Comparison of ENCODE assay signal across 17 cellular contexts in the genomic region with DNA sequence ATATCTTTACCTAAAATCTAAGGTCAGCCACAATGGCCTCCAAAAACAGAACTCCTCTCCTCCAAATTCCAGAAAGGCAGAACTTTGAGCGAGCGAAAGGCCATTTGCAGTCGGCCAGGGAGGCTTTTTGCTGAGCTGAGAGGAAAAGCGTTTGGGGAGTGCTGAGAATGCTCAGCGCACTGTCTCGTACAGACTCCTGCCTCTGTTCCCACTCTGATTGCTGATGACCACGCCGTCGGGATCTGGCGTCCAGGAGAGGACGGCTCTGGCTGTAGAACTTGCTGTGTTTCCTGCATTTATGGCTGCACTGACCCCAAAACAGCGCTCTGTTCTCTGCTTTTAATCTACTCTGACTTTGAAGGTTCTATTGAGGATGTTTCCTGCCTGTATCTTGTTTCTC.
A peak's percentile ranks its signal among the peaks of the same experiment; 100 is the strongest.
DNase-seq lines count a peak whose midpoint lies in the region; ATAC-seq and TF ChIP-seq lines count a peak whose summit lies in the region.
"Had no signal": no experiment of that assay in that cellular context is flagged by ENCODE, and none has a peak within 500 bp of the region (broad histone marks: within the 10 kb centered on the region; RNA-seq: fewer than 3 reads in every experiment).

No MANE protein-coding gene starts in this region.

- peak overlapping the region; percentile 16 for H3K4me2 ChIP-seq in hepatocyte

- H3K27me3 Mint-ChIP-seq in CD8-positive, alpha-beta memory T cell = peaks cover 3 to 18% of the 10 kb centered on the region in 2 donors
- peaks cover 18% of the 10 kb centered on the region for H3K27me3 Mint-ChIP-seq in activated CD8-positive, alpha-beta memory T cell treated with anti-CD3 and anti-CD28 coated beads, Interleukin-2, amount 10 ng/mL, durations not matched to agents 7 days and 5 days

- no peaks in the 10 kb centered on the region for H3K9me3 ChIP-seq in CD8-positive, alpha-beta memory T cell (ENCODE audit: low read length)
- no peaks in the 10 kb centered on the region for H3K9me3 ChIP-seq in hepatocyte (ENCODE audit: low read depth)
- H3K9me3 ChIP-seq: thyroid gland had no signal

- H3K9me3 Mint-ChIP-seq in CD8-positive, alpha-beta memory T cell = peaks cover 0 to 1% (median 0%) of the 10 kb centered on the region in 5 donors
- no peaks in the 10 kb centered on the region for H3K9me3 Mint-ChIP-seq in activated CD8-positive, alpha-beta memory T cell treated with anti-CD3 and anti-CD28 coated beads, Interleukin-2, amount 10 ng/mL, durations not matched to agents 7 days and 5 days (ENCODE audit: low read depth)

- 69% methylated on average over 12 of the region's 12 CpGs for WGBS in hepatocyte (ENCODE audit: low lambda C conversion rate, missing lambda C conversion rate)

- H3K9me2 ChIP-seq in hepatocyte (replicated peaks; ENCODE audit: insufficient read depth) = no peaks in the 10 kb centered on the region

- H3K36me3 ChIP-seq in CD8-positive, alpha-beta memory T cell (ENCODE audit: insufficient read depth, low read length) = no peaks in the 10 kb centered on the region
- H3K36me3 ChIP-seq in hepatocyte (replicated peaks; ENCODE audit: insufficient read depth, low read depth) = no peaks in the 10 kb centered on the region
- H3K36me3 ChIP-seq in brain microvascular endothelial cell (replicated peaks) = no peaks in the 10 kb centered on the region
- H3K36me3 ChIP-seq: cardiac muscle cell, thyroid gland, WERI-Rb-1 had no signal

- peak overlapping the region in 5 of 7 donors; percentile 34 to 65 (median 42) for H3K4me3 Mint-ChIP-seq in CD8-positive, alpha-beta memory T cell
- H3K4me3 Mint-ChIP-seq in activated CD8-positive, alpha-beta memory T cell treated with anti-CD3 and anti-CD28 coated beads, Interleukin-2, amount 10 ng/mL, durations not matched to agents 7 days and 5 days = no peak overlapping the region
- H3K4me3 Mint-ChIP-seq: B cell had no signal

- H3K4me1 ChIP-seq in CD8-positive, alpha-beta memory T cell (ENCODE audit: insufficient read depth, low read length) = no peaks in the 10 kb centered on the region
- no peaks in the 10 kb centered on the region for H3K4me1 ChIP-seq in hepatocyte (ENCODE audit: insufficient read depth)

- TF ChIP-seq CTCF in AG10803 (conservative IDR thresholded peaks at IDR 0.05; ENCODE audit: low read length) (no peak), hepatocyte (IDR thresholded peaks at IDR 0.05; ENCODE audit: poor library complexity) (no peak), brain microvascular endothelial cell (IDR thresholded peaks at IDR 0.05; ENCODE audit: low read depth, low read length, missing control alignments) (no peak)

- intact Hi-C loops in sciatic nerve (cut with DNase I) = no loop called here

- H3K36me3 Mint-ChIP-seq in CD8-positive, alpha-beta memory T cell = no peaks in the 10 kb centered on the region
- H3K36me3 Mint-ChIP-seq in activated CD8-positive, alpha-beta memory T cell treated with anti-CD3 and anti-CD28 coated beads, Interleukin-2, amount 10 ng/mL, durations not matched to agents 7 days and 5 days = no peaks in the 10 kb centered on the region

- POLR2A ChIA-PET in CD8-positive, alpha-beta memory T cell (lab: Charles Lee) = no interaction called here

- in situ Hi-C loops in brain microvascular endothelial cell (cut with HindIII; ENCODE audit: low pct_ligation_motif_present, low sequenced_read_pairs) = no loop called here

- no peaks in the 10 kb centered on the region for H3K27me3 ChIP-seq in CD8-positive, alpha-beta memory T cell (ENCODE audit: insufficient read depth, low read length, poor library complexity, severe bottlenecking)
- H3K27me3 ChIP-seq in hepatocyte (no peaks in the 10 kb centered on the region), brain microvascular endothelial cell (replicated peaks) (no peaks in the 10 kb centered on the region)
- H3K27me3 ChIP-seq: cardiac muscle cell, thyroid gland had no signal

- CTCF ChIA-PET in CD8-positive, alpha-beta memory T cell (lab: Charles Lee) = no interaction called here
- CTCF ChIA-PET in activated CD8-positive, alpha-beta memory T cell treated with anti-CD3 and anti-CD28 coated beads, Interleukin-2, amount 10 ng/mL, durations not matched to agents 7 days and 5 days (lab: Charles Lee) = no interaction called here

- ATAC-seq in sciatic nerve (peak; percentile 71), GM21526 (IDR thresholded peaks at IDR 0.05; ENCODE audit: low FRiP score, unreplicated experiment) (no peak), GM18520 (IDR thresholded peaks at IDR 0.05; ENCODE audit: unreplicated experiment) (no peak)
- no peak for ATAC-seq in activated CD8-positive, alpha-beta memory T cell treated with anti-CD3 and anti-CD28 coated beads, Interleukin-2, amount 10 ng/mL, durations not matched to agents 7 days and 5 days

- no peaks in the 10 kb centered on the region for H3K79me2 ChIP-seq in hepatocyte

- DNase-seq in AG10803 (ENCODE audit: low read depth) = no peak
- DNase-seq in CD8-positive, alpha-beta memory T cell = no peak
- no peak for DNase-seq in hepatocyte (ENCODE audit: low spot score)
- DNase-seq in sciatic nerve (ENCODE audit: low spot score) = no peak
- DNase-seq in brain microvascular endothelial cell = no peak
- DNase-seq in activated CD8-positive, alpha-beta memory T cell treated with anti-CD3 and anti-CD28 coated beads, Interleukin-2, amount 10 ng/mL, durations not matched to agents 7 days and 5 days = no peak
- DNase-seq: activated naive CD4-positive, alpha-beta T cell; DMS79; NCI-H187 treated with DMSO at 0.1 percent for 48 hours; NCI-H524; stimulated activated CD4-positive, alpha-beta T cell treated with anti-CD3 and anti-CD28 coated beads, Interleukin-15, amount 100 ng/mL, for 24 hours; thyroid gland; WERI-Rb-1 had no signal

- peak overlapping the region in 6 of 8 donors; percentile 7 to 88 (median 68) for H3K27ac Mint-ChIP-seq in CD8-positive, alpha-beta memory T cell
- H3K27ac Mint-ChIP-seq in activated CD8-positive, alpha-beta memory T cell treated with anti-CD3 and anti-CD28 coated beads, Interleukin-2, amount 10 ng/mL, durations not matched to agents 7 days and 5 days = no peak overlapping the region
- H3K27ac Mint-ChIP-seq: B cell had no signal

- H3K27ac ChIP-seq in CD8-positive, alpha-beta memory T cell (ENCODE audit: low read depth, low read length) = no peak overlapping the region
- H3K27ac ChIP-seq in hepatocyte (no peak overlapping the region), brain microvascular endothelial cell (no peak overlapping the region)
- H3K27ac ChIP-seq: cardiac muscle cell, WERI-Rb-1 had no signal

- no peaks in the 10 kb centered on the region for H4K20me1 ChIP-seq in hepatocyte (ENCODE audit: insufficient read depth, poor library complexity, severe bottlenecking)

- H3K4me1 Mint-ChIP-seq in CD8-positive, alpha-beta memory T cell = peaks cover 5 to 15% (median 15%) of the 10 kb centered on the region in 3 donors
- H3K4me1 Mint-ChIP-seq in activated CD8-positive, alpha-beta memory T cell treated with anti-CD3 and anti-CD28 coated beads, Interleukin-2, amount 10 ng/mL, durations not matched to agents 7 days and 5 days = no peaks in the 10 kb centered on the region

- H3K4me3 ChIP-seq in AG10803 (ENCODE audit: low read length) (peak overlapping the region; percentile 28), hepatocyte (no peak overlapping the region), brain microvascular endothelial cell (ENCODE audit: low read depth, low read length) (no peak overlapping the region)
- H3K4me3 ChIP-seq in CD8-positive, alpha-beta memory T cell (ENCODE audit: low read length) = no peak overlapping the region
- H3K4me3 ChIP-seq: cardiac muscle cell, thyroid gland had no signal

- no peak overlapping the region for H2AFZ ChIP-seq in hepatocyte
